ENCODE assay signal across 1 cellular context in the genomic region with DNA sequence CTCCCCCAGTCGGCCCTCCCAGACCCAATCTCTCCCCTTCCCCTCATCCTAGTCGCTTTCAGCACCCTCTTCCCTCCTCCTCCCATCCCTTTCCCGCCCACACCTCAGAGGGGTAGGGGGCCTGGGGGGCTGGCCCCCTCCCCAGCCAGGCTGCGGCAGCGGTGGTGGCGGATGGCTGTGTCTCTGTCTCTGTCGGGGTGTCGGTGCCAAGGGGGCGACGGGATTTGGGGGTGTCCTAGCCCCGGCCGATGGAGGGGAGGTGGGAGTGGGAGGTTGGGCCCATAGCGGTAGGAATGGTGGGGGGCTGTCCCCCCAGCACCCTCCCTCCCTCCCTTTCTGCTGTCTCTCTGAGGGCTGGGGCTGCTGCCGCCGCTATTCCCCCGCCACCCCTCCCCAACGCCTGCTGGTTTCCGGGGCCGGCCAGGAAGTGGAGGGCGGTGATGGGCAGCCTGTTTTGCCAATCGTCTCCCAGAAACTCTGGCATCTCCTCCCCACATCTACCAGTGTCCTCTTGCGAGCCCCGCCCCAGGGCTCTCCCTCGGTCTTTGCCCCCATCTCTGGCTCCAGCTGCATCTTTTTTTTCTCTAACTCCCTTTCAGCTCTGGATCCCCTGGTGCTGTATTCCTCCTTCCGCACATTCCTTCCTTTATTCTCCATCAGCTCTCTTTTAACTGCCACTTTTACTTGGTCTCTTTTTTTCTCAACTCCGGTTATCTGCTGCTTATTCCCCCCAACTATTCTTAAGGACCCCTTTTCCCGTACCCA.
TF ChIP-seq lines count a peak whose summit lies in the region.

Gene AGPAT1 (minus strand): TSS at position 374 of the 765 bp plus-strand sequence. CDS start 4,588 bp downstream, outside the sequence.

TF ChIP-seq in HepG2, 621 proteins besides CTCF, POLR2A, EP300 and RAD21 (continued from another document and continues in another):
- TF ChIP-seq REST (IDR thresholded peaks at IDR 0.05; ENCODE audit: borderline replicate concordance in 1 of 2, low read depth in 1 of 2, low read length in 2 of 2) (0 out of 4 replicates have a peak, but pooled peaks of 1 of the 2 experiments have one; percentile 47), ZIK1 (CRISPR knock-in tag; IDR thresholded peaks at IDR 0.05; ENCODE audit: borderline replicate concordance, low read depth) (no peak), SALL2 (CRISPR knock-in tag; IDR thresholded peaks at IDR 0.05) (peak; percentile 64; the same call in 1 of the 2 replicates), MAZ (IDR thresholded peaks at IDR 0.05; ENCODE audit: borderline replicate concordance, low read depth, low read length) (peak; percentile 89; the same call in 1 of the 2 replicates), MAZ (CRISPR knock-in tag; IDR thresholded peaks at IDR 0.05; ENCODE audit: low read depth) (no peak; the same call in 1 of the 2 replicates), SP4 (CRISPR knock-in tag; IDR thresholded peaks at IDR 0.05) (peak; percentile 92), ARID4A (CRISPR knock-in tag; IDR thresholded peaks at IDR 0.05; ENCODE audit: borderline replicate concordance) (peak; percentile 85; the same call in 1 of the 2 replicates), SRSF4 (IDR thresholded peaks at IDR 0.05; ENCODE audit: low read depth, low read length, poor library complexity, severe bottlenecking) (no peak), AGO1 (IDR thresholded peaks at IDR 0.05; ENCODE audit: low read depth, low read length, poor library complexity, severe bottlenecking) (no peak), CREB3 (CRISPR knock-in tag; IDR thresholded peaks at IDR 0.05) (no peak), BCL6 (CRISPR knock-in tag; IDR thresholded peaks at IDR 0.05) (no peak), FOXJ3 (CRISPR knock-in tag; IDR thresholded peaks at IDR 0.05; ENCODE audit: borderline replicate concordance) (no peak), ZNF260 (CRISPR knock-in tag; IDR thresholded peaks at IDR 0.05; ENCODE audit: borderline replicate concordance, low read depth) (no peak), HIC2 (CRISPR knock-in tag; IDR thresholded peaks at IDR 0.05; ENCODE audit: low read depth) (0 out of 2 replicates have a peak, but pooled peaks have one; percentile 25), ZNF878 (CRISPR knock-in tag; IDR thresholded peaks at IDR 0.05) (no peak; the same call in 1 of the 2 replicates), ZNF7 (CRISPR knock-in tag; IDR thresholded peaks at IDR 0.05) (no peak), SNAPC2 (CRISPR knock-in tag; IDR thresholded peaks at IDR 0.05) (no peak), ZNF816 (CRISPR knock-in tag; IDR thresholded peaks at IDR 0.05; ENCODE audit: borderline replicate concordance) (no peak), AHR (CRISPR knock-in tag; IDR thresholded peaks at IDR 0.05) (no peak; the same call in 1 of the 2 replicates)
- TF ChIP-seq, protein P1, sequence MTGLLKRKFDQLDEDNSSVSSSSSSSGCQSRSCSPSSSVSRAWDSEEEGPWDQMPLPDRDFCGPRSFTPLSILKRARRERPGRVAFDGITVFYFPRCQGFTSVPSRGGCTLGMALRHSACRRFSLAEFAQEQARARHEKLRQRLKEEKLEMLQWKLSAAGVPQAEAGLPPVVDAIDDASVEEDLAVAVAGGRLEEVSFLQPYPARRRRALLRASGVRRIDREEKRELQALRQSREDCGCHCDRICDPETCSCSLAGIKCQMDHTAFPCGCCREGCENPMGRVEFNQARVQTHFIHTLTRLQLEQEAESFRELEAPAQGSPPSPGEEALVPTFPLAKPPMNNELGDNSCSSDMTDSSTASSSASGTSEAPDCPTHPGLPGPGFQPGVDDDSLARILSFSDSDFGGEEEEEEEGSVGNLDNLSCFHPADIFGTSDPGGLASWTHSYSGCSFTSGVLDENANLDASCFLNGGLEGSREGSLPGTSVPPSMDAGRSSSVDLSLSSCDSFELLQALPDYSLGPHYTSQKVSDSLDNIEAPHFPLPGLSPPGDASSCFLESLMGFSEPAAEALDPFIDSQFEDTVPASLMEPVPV (CRISPR knock-in tag; IDR thresholded peaks at IDR 0.05), result no peak; the same call in 1 of the 2 replicates
- TF ChIP-seq, protein P2, sequence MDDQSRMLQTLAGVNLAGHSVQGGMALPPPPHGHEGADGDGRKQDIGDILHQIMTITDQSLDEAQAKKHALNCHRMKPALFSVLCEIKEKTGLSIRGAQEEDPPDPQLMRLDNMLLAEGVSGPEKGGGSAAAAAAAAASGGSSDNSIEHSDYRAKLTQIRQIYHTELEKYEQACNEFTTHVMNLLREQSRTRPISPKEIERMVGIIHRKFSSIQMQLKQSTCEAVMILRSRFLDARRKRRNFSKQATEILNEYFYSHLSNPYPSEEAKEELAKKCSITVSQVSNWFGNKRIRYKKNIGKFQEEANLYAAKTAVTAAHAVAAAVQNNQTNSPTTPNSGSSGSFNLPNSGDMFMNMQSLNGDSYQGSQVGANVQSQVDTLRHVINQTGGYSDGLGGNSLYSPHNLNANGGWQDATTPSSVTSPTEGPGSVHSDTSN (CRISPR knock-in tag; IDR thresholded peaks at IDR 0.05; ENCODE audit: borderline replicate concordance), result peak; percentile 72; the same call in 1 of the 2 replicates
- TF ChIP-seq, protein P3, sequence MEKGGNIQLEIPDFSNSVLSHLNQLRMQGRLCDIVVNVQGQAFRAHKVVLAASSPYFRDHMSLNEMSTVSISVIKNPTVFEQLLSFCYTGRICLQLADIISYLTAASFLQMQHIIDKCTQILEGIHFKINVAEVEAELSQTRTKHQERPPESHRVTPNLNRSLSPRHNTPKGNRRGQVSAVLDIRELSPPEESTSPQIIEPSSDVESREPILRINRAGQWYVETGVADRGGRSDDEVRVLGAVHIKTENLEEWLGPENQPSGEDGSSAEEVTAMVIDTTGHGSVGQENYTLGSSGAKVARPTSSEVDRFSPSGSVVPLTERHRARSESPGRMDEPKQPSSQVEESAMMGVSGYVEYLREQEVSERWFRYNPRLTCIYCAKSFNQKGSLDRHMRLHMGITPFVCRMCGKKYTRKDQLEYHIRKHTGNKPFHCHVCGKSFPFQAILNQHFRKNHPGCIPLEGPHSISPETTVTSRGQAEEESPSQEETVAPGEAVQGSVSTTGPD (CRISPR knock-in tag; IDR thresholded peaks at IDR 0.05), result 0 out of 2 replicates have a peak, but pooled peaks have one; percentile 65
- TF ChIP-seq, protein P4, sequence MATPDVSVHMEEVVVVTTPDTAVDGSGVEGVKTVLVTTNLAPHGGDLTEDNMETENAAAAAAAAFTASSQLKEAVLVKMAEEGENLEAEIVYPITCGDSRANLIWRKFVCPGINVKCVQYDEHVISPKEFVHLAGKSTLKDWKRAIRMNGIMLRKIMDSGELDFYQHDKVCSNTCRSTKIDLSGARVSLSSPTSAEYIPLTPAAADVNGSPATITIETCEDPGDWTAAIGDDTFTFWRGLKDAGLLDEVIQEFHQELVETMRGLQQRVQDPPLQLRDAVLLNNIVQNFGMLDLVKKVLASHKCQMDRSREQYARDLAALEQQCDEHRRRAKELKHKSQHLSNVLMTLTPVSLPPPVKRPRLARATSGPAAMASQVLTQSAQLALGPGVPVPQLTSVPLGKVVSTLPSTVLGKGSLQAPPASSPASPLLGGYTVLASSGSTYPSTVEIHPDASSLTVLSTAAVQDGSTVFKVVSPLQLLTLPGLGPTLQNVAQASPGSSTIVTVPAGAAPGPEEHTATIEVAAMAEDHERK (CRISPR knock-in tag; IDR thresholded peaks at IDR 0.05; ENCODE audit: low read depth), result no peak
- TF ChIP-seq, protein P5, sequence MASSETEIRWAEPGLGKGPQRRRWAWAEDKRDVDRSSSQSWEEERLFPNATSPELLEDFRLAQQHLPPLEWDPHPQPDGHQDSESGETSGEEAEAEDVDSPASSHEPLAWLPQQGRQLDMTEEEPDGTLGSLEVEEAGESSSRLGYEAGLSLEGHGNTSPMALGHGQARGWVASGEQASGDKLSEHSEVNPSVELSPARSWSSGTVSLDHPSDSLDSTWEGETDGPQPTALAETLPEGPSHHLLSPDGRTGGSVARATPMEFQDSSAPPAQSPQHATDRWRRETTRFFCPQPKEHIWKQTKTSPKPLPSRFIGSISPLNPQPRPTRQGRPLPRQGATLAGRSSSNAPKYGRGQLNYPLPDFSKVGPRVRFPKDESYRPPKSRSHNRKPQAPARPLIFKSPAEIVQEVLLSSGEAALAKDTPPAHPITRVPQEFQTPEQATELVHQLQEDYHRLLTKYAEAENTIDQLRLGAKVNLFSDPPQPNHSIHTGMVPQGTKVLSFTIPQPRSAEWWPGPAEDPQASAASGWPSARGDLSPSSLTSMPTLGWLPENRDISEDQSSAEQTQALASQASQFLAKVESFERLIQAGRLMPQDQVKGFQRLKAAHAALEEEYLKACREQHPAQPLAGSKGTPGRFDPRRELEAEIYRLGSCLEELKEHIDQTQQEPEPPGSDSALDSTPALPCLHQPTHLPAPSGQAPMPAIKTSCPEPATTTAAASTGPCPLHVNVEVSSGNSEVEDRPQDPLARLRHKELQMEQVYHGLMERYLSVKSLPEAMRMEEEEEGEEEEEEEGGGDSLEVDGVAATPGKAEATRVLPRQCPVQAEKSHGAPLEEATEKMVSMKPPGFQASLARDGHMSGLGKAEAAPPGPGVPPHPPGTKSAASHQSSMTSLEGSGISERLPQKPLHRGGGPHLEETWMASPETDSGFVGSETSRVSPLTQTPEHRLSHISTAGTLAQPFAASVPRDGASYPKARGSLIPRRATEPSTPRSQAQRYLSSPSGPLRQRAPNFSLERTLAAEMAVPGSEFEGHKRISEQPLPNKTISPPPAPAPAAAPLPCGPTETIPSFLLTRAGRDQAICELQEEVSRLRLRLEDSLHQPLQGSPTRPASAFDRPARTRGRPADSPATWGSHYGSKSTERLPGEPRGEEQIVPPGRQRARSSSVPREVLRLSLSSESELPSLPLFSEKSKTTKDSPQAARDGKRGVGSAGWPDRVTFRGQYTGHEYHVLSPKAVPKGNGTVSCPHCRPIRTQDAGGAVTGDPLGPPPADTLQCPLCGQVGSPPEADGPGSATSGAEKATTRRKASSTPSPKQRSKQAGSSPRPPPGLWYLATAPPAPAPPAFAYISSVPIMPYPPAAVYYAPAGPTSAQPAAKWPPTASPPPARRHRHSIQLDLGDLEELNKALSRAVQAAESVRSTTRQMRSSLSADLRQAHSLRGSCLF (CRISPR knock-in tag; IDR thresholded peaks at IDR 0.05; ENCODE audit: borderline replicate concordance), result no peak
